In genomic region chr2:38603402-38604265, GRCh38 we compare ENCODE assay signal across 1 cellular context.
TF ChIP-seq lines count a peak whose summit lies in the region.

No MANE protein-coding gene starts in this region.

TF ChIP-seq in K562, 482 proteins besides CTCF, POLR2A, EP300 and RAD21 (continued from another document and continues in another):
- no peak for TF ChIP-seq SLC30A9 (CRISPR knock-in tag; IDR thresholded peaks at IDR 0.05)
- TF ChIP-seq FUS (optimal IDR thresholded peaks at IDR 0.05; ENCODE audit: low read depth, low read length) = no peak
- TF ChIP-seq CBX1 (IDR thresholded peaks at IDR 0.05; ENCODE audit: low read depth) = no peak
- 0 out of 2 replicates have a peak, but pooled peaks have one; percentile 25 for TF ChIP-seq ZNF584 (CRISPR knock-in tag; IDR thresholded peaks at IDR 0.05; ENCODE audit: low read depth)
- TF ChIP-seq ETV5 (CRISPR knock-in tag; IDR thresholded peaks at IDR 0.05; ENCODE audit: low read depth) = no peak
- TF ChIP-seq ZNF224 (CRISPR knock-in tag; IDR thresholded peaks at IDR 0.05) = peak; percentile 78; the same call in 1 of the 2 replicates
- no peak for TF ChIP-seq ZNF696 (CRISPR knock-in tag; conservative IDR thresholded peaks at IDR 0.05)
- TF ChIP-seq PRPF4 (IDR thresholded peaks at IDR 0.05; ENCODE audit: insufficient read depth, low read depth, low read length, poor library complexity, severe bottlenecking) = no peak
- peak; percentile 85 for TF ChIP-seq ZBTB7A (IDR thresholded peaks at IDR 0.05; ENCODE audit: borderline replicate concordance, control insufficient read depth, low read depth, low read length)
- TF ChIP-seq NCOR1 (IDR thresholded peaks at IDR 0.05) = no peak
- no peak for TF ChIP-seq ZEB2 (IDR thresholded peaks at IDR 0.05)
- no peak for TF ChIP-seq E2F8 (IDR thresholded peaks at IDR 0.05; ENCODE audit: low read depth, partially characterized antibody)
- no peak for TF ChIP-seq STAG1 (CRISPR knock-in tag; IDR thresholded peaks at IDR 0.05; ENCODE audit: borderline replicate concordance)
- no peak for TF ChIP-seq XRCC4 (IDR thresholded peaks at IDR 0.05; ENCODE audit: extremely low read depth, insufficient read depth, insufficient read length)
- TF ChIP-seq KHSRP (IDR thresholded peaks at IDR 0.05) = no peak
- no peak for TF ChIP-seq HNRNPLL (IDR thresholded peaks at IDR 0.05; ENCODE audit: low read depth, low read length, poor library complexity, severe bottlenecking)
- TF ChIP-seq SPI1 (IDR thresholded peaks at IDR 0.05; ENCODE audit: borderline replicate concordance, low read depth, low read length) = no peak
- TF ChIP-seq, protein P1, sequence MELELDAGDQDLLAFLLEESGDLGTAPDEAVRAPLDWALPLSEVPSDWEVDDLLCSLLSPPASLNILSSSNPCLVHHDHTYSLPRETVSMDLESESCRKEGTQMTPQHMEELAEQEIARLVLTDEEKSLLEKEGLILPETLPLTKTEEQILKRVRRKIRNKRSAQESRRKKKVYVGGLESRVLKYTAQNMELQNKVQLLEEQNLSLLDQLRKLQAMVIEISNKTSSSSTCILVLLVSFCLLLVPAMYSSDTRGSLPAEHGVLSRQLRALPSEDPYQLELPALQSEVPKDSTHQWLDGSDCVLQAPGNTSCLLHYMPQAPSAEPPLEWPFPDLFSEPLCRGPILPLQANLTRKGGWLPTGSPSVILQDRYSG (tag; conservative IDR thresholded peaks at IDR 0.05; ENCODE audit: low read depth) = no peak
- TF ChIP-seq, protein P2, sequence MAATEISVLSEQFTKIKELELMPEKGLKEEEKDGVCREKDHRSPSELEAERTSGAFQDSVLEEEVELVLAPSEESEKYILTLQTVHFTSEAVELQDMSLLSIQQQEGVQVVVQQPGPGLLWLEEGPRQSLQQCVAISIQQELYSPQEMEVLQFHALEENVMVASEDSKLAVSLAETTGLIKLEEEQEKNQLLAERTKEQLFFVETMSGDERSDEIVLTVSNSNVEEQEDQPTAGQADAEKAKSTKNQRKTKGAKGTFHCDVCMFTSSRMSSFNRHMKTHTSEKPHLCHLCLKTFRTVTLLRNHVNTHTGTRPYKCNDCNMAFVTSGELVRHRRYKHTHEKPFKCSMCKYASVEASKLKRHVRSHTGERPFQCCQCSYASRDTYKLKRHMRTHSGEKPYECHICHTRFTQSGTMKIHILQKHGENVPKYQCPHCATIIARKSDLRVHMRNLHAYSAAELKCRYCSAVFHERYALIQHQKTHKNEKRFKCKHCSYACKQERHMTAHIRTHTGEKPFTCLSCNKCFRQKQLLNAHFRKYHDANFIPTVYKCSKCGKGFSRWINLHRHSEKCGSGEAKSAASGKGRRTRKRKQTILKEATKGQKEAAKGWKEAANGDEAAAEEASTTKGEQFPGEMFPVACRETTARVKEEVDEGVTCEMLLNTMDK (IDR thresholded peaks at IDR 0.05; ENCODE audit: borderline replicate concordance, insufficient read depth, low read depth, low read length, poor library complexity, severe bottlenecking) = peak; percentile 87
- no peak for TF ChIP-seq ILF3 (IDR thresholded peaks at IDR 0.05; ENCODE audit: borderline replicate concordance)
- no peak for TF ChIP-seq SMARCB1 (IDR thresholded peaks at IDR 0.05; ENCODE audit: insufficient read length, low read depth)
- no peak for TF ChIP-seq SIRT6 (IDR thresholded peaks at IDR 0.05; ENCODE audit: low read depth, low read length)
- no peak for TF ChIP-seq SP1 (CRISPR knock-in tag; IDR thresholded peaks at IDR 0.05)
- no peak for TF ChIP-seq HEY1 (CRISPR knock-in tag; IDR thresholded peaks at IDR 0.05; ENCODE audit: borderline replicate concordance)
- no peak for TF ChIP-seq TAL1 (IDR thresholded peaks at IDR 0.05)
- TF ChIP-seq ZC3H8 (IDR thresholded peaks at IDR 0.05) = no peak
- TF ChIP-seq, protein P3, sequence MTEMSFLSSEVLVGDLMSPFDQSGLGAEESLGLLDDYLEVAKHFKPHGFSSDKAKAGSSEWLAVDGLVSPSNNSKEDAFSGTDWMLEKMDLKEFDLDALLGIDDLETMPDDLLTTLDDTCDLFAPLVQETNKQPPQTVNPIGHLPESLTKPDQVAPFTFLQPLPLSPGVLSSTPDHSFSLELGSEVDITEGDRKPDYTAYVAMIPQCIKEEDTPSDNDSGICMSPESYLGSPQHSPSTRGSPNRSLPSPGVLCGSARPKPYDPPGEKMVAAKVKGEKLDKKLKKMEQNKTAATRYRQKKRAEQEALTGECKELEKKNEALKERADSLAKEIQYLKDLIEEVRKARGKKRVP (CRISPR knock-in tag; IDR thresholded peaks at IDR 0.05) = no peak
- no peak; the same call in 1 of the 2 replicates for TF ChIP-seq CEBPG (CRISPR knock-in tag; IDR thresholded peaks at IDR 0.05)
- TF ChIP-seq CEBPG (tag; conservative IDR thresholded peaks at IDR 0.05 in 1 of 2, IDR thresholded peaks at IDR 0.05 in 1 of 2) = no peak
- TF ChIP-seq SAP30 (IDR thresholded peaks at IDR 0.05; ENCODE audit: borderline replicate concordance, insufficient read depth, low read depth, low read length, poor library complexity, severe bottlenecking) = no peak
- TF ChIP-seq ZNF347 (CRISPR knock-in tag; IDR thresholded peaks at IDR 0.05; ENCODE audit: low read depth) = no peak
- TF ChIP-seq, protein P4, sequence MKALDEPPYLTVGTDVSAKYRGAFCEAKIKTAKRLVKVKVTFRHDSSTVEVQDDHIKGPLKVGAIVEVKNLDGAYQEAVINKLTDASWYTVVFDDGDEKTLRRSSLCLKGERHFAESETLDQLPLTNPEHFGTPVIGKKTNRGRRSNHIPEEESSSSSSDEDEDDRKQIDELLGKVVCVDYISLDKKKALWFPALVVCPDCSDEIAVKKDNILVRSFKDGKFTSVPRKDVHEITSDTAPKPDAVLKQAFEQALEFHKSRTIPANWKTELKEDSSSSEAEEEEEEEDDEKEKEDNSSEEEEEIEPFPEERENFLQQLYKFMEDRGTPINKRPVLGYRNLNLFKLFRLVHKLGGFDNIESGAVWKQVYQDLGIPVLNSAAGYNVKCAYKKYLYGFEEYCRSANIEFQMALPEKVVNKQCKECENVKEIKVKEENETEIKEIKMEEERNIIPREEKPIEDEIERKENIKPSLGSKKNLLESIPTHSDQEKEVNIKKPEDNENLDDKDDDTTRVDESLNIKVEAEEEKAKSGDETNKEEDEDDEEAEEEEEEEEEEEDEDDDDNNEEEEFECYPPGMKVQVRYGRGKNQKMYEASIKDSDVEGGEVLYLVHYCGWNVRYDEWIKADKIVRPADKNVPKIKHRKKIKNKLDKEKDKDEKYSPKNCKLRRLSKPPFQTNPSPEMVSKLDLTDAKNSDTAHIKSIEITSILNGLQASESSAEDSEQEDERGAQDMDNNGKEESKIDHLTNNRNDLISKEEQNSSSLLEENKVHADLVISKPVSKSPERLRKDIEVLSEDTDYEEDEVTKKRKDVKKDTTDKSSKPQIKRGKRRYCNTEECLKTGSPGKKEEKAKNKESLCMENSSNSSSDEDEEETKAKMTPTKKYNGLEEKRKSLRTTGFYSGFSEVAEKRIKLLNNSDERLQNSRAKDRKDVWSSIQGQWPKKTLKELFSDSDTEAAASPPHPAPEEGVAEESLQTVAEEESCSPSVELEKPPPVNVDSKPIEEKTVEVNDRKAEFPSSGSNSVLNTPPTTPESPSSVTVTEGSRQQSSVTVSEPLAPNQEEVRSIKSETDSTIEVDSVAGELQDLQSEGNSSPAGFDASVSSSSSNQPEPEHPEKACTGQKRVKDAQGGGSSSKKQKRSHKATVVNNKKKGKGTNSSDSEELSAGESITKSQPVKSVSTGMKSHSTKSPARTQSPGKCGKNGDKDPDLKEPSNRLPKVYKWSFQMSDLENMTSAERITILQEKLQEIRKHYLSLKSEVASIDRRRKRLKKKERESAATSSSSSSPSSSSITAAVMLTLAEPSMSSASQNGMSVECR (CRISPR knock-in tag; IDR thresholded peaks at IDR 0.05) = peak; percentile 85
- no peak for TF ChIP-seq ZBTB34 (CRISPR knock-in tag; IDR thresholded peaks at IDR 0.05)
- TF ChIP-seq FOXA3 (CRISPR knock-in tag; conservative IDR thresholded peaks at IDR 0.05 in 1 of 2, IDR thresholded peaks at IDR 0.05 in 1 of 2) = peak in 1 of 2 experiments; percentile 79; a peak in 1 of 4 replicates
- no peak for TF ChIP-seq GTF2E2 (tag; IDR thresholded peaks at IDR 0.05)
- TF ChIP-seq YBX1 (IDR thresholded peaks at IDR 0.05) = no peak
- no peak for TF ChIP-seq RUNX1 (IDR thresholded peaks at IDR 0.05; ENCODE audit: low read depth)
- no peak for TF ChIP-seq RBFOX2 (IDR thresholded peaks at IDR 0.05; ENCODE audit: low read depth, low read length)
